Comparison of ENCODE assay signal across 8 cellular contexts in the genomic region with DNA sequence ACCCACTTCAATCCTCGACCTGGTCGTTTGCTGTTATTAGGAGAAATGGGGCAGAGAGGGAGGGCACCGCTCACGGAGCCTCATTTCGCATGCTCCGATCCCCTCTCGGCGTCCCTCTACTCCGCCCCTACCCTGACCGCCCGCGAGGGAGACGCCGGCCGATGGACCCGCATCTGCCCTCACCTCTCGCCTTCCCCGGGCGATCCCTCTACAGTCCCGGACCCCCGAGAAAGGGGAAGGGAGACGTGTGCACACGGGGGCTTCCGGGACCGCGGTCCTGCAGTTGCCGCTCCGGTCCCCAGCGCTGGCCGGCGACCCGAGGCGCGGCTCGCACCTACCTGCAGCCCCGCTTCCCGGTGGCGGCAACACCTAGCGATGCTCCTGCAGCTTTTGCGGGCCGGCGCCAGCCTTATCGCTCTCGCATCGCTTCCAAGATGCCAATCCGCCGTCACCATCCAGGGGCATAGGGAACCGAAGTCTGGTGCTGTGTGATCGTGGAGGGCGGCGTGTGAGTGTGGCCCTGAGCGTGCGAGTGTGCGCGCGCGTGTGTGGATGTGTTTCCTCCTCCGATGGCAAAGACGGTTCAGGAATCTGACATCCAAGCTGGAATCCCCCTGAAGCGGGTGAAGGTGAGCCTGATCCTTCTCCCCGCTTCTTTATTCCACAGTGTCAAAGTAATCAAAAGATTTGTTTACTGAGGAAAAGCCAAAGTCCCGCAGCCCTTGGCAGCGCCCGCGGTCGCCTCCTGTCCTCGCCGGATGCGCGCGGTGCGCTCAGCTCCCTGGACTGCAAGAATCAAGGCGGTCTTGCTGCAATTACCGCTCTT.
DNase-seq lines count a peak whose midpoint lies in the region; ATAC-seq lines count a peak whose summit lies in the region.

No MANE protein-coding gene starts in this region.

- no peak overlapping the region for H4K12ac ChIP-seq in trophoblast cell (ENCODE audit: low read depth, low read length)

- H4K91ac ChIP-seq in trophoblast cell (ENCODE audit: low read depth, low read length), result no peak overlapping the region

- H3K27me3 ChIP-seq in trophoblast cell (ENCODE audit: insufficient read depth, low read length), result peaks cover 23% of the 10 kb centered on the region

- peak overlapping the region; percentile 58 for H3K4me2 ChIP-seq in trophoblast cell (ENCODE audit: low read length)

- H3K18ac ChIP-seq in trophoblast cell (ENCODE audit: low read length), result no peak overlapping the region

- H2BK5ac ChIP-seq in trophoblast cell (ENCODE audit: low read depth, low read length, poor library complexity), result no peak overlapping the region

- no peak for ATAC-seq in HG02642 (IDR thresholded peaks at IDR 0.05; ENCODE audit: poor library complexity, unreplicated experiment)
- ATAC-seq in GM21529 (IDR thresholded peaks at IDR 0.05; ENCODE audit: unreplicated experiment), result no peak

- no peaks in the 10 kb centered on the region for H3K79me1 ChIP-seq in trophoblast cell (ENCODE audit: low read length)

- DNase-seq in Daoy (ENCODE audit: low read depth) (peak; percentile 10), germinal center (ENCODE audit: low spot score) (peak; percentile 3), trophoblast cell (peak in 1 of 2 donors; percentile 38), DMS79 (lab: John Stamatoyannopoulos, UW) (no peak), GF-D8 (lab: John Stamatoyannopoulos, UW) (no peak)
- peak; percentile 58 for DNase-seq in activated CD8-positive, alpha-beta memory T cell treated with anti-CD3 and anti-CD28 coated beads, Interleukin-2, amount 50 U/mL, for 48 hours

- H3K79me2 ChIP-seq in trophoblast cell (ENCODE audit: control insufficient read depth, insufficient read depth, low read length, poor library complexity), result no peaks in the 10 kb centered on the region

- H2BK120ac ChIP-seq in trophoblast cell (ENCODE audit: insufficient read depth, low read length, poor library complexity), result no peak overlapping the region

- H3K23ac ChIP-seq in trophoblast cell (ENCODE audit: low read length), result no peak overlapping the region

- no peak overlapping the region for H2BK12ac ChIP-seq in trophoblast cell (ENCODE audit: low read length)

- H3K27ac ChIP-seq in trophoblast cell (ENCODE audit: low read depth, low read length), result no peak overlapping the region

- no CpG with 5 or more reads among the region's 74 CpGs for WGBS in trophoblast cell (ENCODE audit: extremely low coverage, insufficient coverage, insufficient read length)

- no peak overlapping the region for H3K4ac ChIP-seq in trophoblast cell (ENCODE audit: low read depth, low read length)

- H3K4me1 ChIP-seq in trophoblast cell (ENCODE audit: control insufficient read depth in 1 of 2, insufficient read depth in 2 of 2, low read length in 2 of 2), result peaks cover 12 to 13% of the 10 kb centered on the region in 2 experiments

- H4K8ac ChIP-seq in trophoblast cell (ENCODE audit: low read depth, low read length), result no peak overlapping the region

- H3K36me3 ChIP-seq in trophoblast cell (ENCODE audit: control insufficient read depth in 1 of 2, insufficient read depth in 2 of 2, low read length in 2 of 2), result no peaks in the 10 kb centered on the region

- peak overlapping the region; percentile 27 for H3K4me3 ChIP-seq in trophoblast cell (ENCODE audit: low read depth, low read length)

- no peak overlapping the region for H2AFZ ChIP-seq in trophoblast cell (ENCODE audit: insufficient read depth, low read length, poor library complexity)

- no peak overlapping the region for H3K14ac ChIP-seq in trophoblast cell (ENCODE audit: low read length)

- H3K9ac ChIP-seq in trophoblast cell (ENCODE audit: low read length), result no peak overlapping the region

- no peak overlapping the region for H2AK5ac ChIP-seq in trophoblast cell (ENCODE audit: low read length)

- peaks cover 13% of the 10 kb centered on the region for H3K9me3 ChIP-seq in trophoblast cell (ENCODE audit: insufficient read depth, low read depth, low read length)

Comparison
In these comparisons a context has a peak if more than half of its experiments do, and no peak if none do; other contexts are left out.
1. DNase-seq: peak in Daoy (single experiment), activated CD8-positive, alpha-beta memory T cell treated with anti-CD3 and anti-CD28 coated beads, Interleukin-2, amount 50 U/mL, for 48 hours (single experiment) and germinal center (single experiment); none in DMS79 (single experiment) and GF-D8 (single experiment).